In the genomic region with DNA sequence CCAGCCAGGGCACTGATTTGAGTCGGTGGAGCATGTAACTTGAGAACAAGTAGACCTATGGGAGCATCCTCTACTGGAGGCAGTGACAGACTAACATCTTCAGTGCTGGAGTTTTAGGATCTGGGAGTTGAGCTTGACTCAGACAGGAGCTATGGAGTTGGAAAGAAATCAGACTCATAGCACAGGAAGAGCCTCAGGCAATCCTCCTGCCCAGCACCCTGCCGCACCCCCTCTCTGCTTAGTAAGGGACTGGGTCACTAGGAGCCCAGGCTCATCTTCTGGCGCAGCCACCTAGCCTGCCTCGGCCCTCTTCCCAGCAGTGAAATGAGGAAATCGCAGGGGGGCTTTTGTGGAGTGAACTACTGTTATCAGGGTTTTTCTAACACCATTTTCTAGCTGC, we compare ENCODE assay signal across 1 cellular context.
TF ChIP-seq lines count a peak whose summit lies in the region.

No MANE protein-coding gene starts in this region.

TF ChIP-seq in HepG2, 621 proteins besides CTCF, POLR2A, EP300 and RAD21:
- TF ChIP-seq ZNF382 (CRISPR knock-in tag; IDR thresholded peaks at IDR 0.05; ENCODE audit: borderline replicate concordance) (no peak), KDM1A (CRISPR knock-in tag; IDR thresholded peaks at IDR 0.05) (no peak), PHF21A (CRISPR knock-in tag; IDR thresholded peaks at IDR 0.05) (no peak)
TF ChIP-seq in HepG2: peak in this region for 0.
